Comparison of ENCODE assay signal across 1 cellular context in the genomic region with DNA sequence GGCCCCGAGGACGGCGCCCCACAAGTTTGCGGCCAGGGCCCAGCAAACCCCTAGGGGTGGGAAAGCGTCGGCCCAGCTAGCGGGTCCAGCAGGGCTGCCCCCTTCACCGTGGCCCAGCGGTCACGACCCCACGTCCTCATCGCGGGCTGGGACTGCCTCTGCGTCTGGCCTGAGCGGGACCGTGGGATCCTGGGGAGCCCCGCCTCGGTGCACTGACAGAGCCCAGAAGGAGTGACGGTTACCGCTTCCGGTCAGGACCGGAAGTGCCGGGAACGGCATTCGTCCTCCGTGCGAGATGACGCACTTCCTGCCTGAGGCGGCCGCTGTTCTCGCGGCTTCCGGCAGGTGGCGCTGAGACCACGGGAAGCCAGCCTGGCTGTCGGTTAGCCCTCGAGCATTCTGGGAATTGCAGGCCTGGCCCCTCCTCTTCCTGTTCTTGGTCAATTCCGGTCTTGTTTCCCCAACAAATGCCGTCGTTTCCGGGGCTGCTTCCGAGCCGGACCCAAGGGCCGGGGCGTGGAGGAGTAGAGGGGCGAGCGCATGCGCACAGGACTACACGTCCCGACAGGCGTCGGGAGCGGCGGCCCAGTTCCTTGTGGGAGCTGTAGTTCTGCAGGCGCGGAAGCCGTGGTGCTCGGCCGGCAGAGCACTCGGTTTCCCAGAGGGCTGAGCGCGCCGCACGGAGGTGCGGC.
TF ChIP-seq lines count a peak whose summit lies in the region.

A gene (plus strand): TSS at position 682 of the 692 bp plus-strand sequence. CDS start 1,884 bp downstream, outside the sequence.

TF ChIP-seq in HepG2, 621 proteins besides CTCF, POLR2A, EP300 and RAD21 (continued from another document and continues in another):
- TF ChIP-seq, protein P1, sequence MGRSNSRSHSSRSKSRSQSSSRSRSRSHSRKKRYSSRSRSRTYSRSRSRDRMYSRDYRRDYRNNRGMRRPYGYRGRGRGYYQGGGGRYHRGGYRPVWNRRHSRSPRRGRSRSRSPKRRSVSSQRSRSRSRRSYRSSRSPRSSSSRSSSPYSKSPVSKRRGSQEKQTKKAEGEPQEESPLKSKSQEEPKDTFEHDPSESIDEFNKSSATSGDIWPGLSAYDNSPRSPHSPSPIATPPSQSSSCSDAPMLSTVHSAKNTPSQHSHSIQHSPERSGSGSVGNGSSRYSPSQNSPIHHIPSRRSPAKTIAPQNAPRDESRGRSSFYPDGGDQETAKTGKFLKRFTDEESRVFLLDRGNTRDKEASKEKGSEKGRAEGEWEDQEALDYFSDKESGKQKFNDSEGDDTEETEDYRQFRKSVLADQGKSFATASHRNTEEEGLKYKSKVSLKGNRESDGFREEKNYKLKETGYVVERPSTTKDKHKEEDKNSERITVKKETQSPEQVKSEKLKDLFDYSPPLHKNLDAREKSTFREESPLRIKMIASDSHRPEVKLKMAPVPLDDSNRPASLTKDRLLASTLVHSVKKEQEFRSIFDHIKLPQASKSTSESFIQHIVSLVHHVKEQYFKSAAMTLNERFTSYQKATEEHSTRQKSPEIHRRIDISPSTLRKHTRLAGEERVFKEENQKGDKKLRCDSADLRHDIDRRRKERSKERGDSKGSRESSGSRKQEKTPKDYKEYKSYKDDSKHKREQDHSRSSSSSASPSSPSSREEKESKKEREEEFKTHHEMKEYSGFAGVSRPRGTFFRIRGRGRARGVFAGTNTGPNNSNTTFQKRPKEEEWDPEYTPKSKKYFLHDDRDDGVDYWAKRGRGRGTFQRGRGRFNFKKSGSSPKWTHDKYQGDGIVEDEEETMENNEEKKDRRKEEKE (IDR thresholded peaks at IDR 0.05), result no peak
- TF ChIP-seq SALL1 (CRISPR knock-in tag; IDR thresholded peaks at IDR 0.05) (peak; percentile 89), TCF7L2 (IDR thresholded peaks at IDR 0.05; ENCODE audit: low read depth, low read length) (no peak), KLF9 (CRISPR knock-in tag; IDR thresholded peaks at IDR 0.05; ENCODE audit: low read depth) (no peak; the same call in none of the 2 replicates), ZNF234 (CRISPR knock-in tag; conservative IDR thresholded peaks at IDR 0.05) (no peak), ZNF777 (CRISPR knock-in tag; IDR thresholded peaks at IDR 0.05) (no peak; the same call in 1 of the 2 replicates), ZNF33B (CRISPR knock-in tag; IDR thresholded peaks at IDR 0.05) (no peak), SIX1 (CRISPR knock-in tag; IDR thresholded peaks at IDR 0.05; ENCODE audit: borderline replicate concordance) (no peak), KDM3A (CRISPR knock-in tag; IDR thresholded peaks at IDR 0.05; ENCODE audit: low read depth) (no peak), ZNF143 (CRISPR knock-in tag; IDR thresholded peaks at IDR 0.05) (peak; percentile 96), ZNF790 (CRISPR knock-in tag; IDR thresholded peaks at IDR 0.05; ENCODE audit: borderline replicate concordance) (0 out of 2 replicates have a peak, but pooled peaks have one; percentile 77), ZNF510 (CRISPR knock-in tag; IDR thresholded peaks at IDR 0.05; ENCODE audit: low read depth) (no peak), ZFP36L2 (CRISPR knock-in tag; IDR thresholded peaks at IDR 0.05) (no peak), MYC (CRISPR knock-in tag; IDR thresholded peaks at IDR 0.05; ENCODE audit: borderline replicate concordance) (peak; percentile 46; the same call in 1 of the 2 replicates), ERF (CRISPR knock-in tag; IDR thresholded peaks at IDR 0.05) (peak; percentile 72), ARNT2 (CRISPR knock-in tag; IDR thresholded peaks at IDR 0.05; ENCODE audit: low read depth) (0 out of 2 replicates have a peak, but pooled peaks have one; percentile 41), KAT2B (IDR thresholded peaks at IDR 0.05; ENCODE audit: borderline replicate concordance, low read depth, low read length) (no peak), TAF15 (IDR thresholded peaks at IDR 0.05; ENCODE audit: low read depth, low read length, poor library complexity, severe bottlenecking) (no peak), ZNF546 (CRISPR knock-in tag; conservative IDR thresholded peaks at IDR 0.05) (peak; percentile 71; the same call in 1 of the 2 replicates), NONO (IDR thresholded peaks at IDR 0.05) (no peak), NONO (CRISPR knock-in tag; conservative IDR thresholded peaks at IDR 0.05) (peak; percentile 97), KLF11 (CRISPR knock-in tag; IDR thresholded peaks at IDR 0.05) (no peak), ZMYM3 (CRISPR knock-in tag; IDR thresholded peaks at IDR 0.05) (no peak; the same call in 1 of the 2 replicates), RFX1 (IDR thresholded peaks at IDR 0.05) (no peak), NCOA2 (CRISPR knock-in tag; IDR thresholded peaks at IDR 0.05) (peak; percentile 61), NPAS2 (CRISPR knock-in tag; IDR thresholded peaks at IDR 0.05; ENCODE audit: borderline replicate concordance) (no peak), MAZ (IDR thresholded peaks at IDR 0.05; ENCODE audit: borderline replicate concordance, low read depth, low read length) (peak; percentile 73; the same call in 1 of the 2 replicates), MAZ (CRISPR knock-in tag; IDR thresholded peaks at IDR 0.05; ENCODE audit: low read depth) (peak; percentile 96), RXRA (CRISPR knock-in tag; IDR thresholded peaks at IDR 0.05) (peak; percentile 77), ZNF557 (CRISPR knock-in tag; IDR thresholded peaks at IDR 0.05) (0 out of 2 replicates have a peak, but pooled peaks have one; percentile 45), ZNF354B (CRISPR knock-in tag; IDR thresholded peaks at IDR 0.05) (no peak), NFRKB (IDR thresholded peaks at IDR 0.05) (no peak)
- TF ChIP-seq, protein P2, sequence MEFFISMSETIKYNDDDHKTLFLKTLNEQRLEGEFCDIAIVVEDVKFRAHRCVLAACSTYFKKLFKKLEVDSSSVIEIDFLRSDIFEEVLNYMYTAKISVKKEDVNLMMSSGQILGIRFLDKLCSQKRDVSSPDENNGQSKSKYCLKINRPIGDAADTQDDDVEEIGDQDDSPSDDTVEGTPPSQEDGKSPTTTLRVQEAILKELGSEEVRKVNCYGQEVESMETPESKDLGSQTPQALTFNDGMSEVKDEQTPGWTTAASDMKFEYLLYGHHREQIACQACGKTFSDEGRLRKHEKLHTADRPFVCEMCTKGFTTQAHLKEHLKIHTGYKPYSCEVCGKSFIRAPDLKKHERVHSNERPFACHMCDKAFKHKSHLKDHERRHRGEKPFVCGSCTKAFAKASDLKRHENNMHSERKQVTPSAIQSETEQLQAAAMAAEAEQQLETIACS (CRISPR knock-in tag; IDR thresholded peaks at IDR 0.05), result no peak
- TF ChIP-seq, protein P3, sequence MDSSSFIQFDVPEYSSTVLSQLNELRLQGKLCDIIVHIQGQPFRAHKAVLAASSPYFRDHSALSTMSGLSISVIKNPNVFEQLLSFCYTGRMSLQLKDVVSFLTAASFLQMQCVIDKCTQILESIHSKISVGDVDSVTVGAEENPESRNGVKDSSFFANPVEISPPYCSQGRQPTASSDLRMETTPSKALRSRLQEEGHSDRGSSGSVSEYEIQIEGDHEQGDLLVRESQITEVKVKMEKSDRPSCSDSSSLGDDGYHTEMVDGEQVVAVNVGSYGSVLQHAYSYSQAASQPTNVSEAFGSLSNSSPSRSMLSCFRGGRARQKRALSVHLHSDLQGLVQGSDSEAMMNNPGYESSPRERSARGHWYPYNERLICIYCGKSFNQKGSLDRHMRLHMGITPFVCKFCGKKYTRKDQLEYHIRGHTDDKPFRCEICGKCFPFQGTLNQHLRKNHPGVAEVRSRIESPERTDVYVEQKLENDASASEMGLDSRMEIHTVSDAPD (CRISPR knock-in tag; IDR thresholded peaks at IDR 0.05), result no peak
- TF ChIP-seq, protein P4, sequence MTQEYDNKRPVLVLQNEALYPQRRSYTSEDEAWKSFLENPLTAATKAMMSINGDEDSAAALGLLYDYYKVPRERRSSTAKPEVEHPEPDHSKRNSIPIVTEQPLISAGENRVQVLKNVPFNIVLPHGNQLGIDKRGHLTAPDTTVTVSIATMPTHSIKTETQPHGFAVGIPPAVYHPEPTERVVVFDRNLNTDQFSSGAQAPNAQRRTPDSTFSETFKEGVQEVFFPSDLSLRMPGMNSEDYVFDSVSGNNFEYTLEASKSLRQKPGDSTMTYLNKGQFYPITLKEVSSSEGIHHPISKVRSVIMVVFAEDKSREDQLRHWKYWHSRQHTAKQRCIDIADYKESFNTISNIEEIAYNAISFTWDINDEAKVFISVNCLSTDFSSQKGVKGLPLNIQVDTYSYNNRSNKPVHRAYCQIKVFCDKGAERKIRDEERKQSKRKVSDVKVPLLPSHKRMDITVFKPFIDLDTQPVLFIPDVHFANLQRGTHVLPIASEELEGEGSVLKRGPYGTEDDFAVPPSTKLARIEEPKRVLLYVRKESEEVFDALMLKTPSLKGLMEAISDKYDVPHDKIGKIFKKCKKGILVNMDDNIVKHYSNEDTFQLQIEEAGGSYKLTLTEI (CRISPR knock-in tag; conservative IDR thresholded peaks at IDR 0.05), result no peak
- TF ChIP-seq, protein P5, sequence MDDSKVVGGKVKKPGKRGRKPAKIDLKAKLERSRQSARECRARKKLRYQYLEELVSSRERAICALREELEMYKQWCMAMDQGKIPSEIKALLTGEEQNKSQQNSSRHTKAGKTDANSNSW (CRISPR knock-in tag; IDR thresholded peaks at IDR 0.05; ENCODE audit: borderline replicate concordance), result 0 out of 2 replicates have a peak, but pooled peaks have one; percentile 50
- TF ChIP-seq, protein P6, sequence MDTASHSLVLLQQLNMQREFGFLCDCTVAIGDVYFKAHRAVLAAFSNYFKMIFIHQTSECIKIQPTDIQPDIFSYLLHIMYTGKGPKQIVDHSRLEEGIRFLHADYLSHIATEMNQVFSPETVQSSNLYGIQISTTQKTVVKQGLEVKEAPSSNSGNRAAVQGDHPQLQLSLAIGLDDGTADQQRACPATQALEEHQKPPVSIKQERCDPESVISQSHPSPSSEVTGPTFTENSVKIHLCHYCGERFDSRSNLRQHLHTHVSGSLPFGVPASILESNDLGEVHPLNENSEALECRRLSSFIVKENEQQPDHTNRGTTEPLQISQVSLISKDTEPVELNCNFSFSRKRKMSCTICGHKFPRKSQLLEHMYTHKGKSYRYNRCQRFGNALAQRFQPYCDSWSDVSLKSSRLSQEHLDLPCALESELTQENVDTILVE (CRISPR knock-in tag; IDR thresholded peaks at IDR 0.05), result peak; percentile 99
- TF ChIP-seq, protein P7, sequence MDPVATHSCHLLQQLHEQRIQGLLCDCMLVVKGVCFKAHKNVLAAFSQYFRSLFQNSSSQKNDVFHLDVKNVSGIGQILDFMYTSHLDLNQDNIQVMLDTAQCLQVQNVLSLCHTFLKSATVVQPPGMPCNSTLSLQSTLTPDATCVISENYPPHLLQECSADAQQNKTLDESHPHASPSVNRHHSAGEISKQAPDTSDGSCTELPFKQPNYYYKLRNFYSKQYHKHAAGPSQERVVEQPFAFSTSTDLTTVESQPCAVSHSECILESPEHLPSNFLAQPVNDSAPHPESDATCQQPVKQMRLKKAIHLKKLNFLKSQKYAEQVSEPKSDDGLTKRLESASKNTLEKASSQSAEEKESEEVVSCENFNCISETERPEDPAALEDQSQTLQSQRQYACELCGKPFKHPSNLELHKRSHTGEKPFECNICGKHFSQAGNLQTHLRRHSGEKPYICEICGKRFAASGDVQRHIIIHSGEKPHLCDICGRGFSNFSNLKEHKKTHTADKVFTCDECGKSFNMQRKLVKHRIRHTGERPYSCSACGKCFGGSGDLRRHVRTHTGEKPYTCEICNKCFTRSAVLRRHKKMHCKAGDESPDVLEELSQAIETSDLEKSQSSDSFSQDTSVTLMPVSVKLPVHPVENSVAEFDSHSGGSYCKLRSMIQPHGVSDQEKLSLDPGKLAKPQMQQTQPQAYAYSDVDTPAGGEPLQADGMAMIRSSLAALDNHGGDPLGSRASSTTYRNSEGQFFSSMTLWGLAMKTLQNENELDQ (CRISPR knock-in tag; IDR thresholded peaks at IDR 0.05; ENCODE audit: borderline replicate concordance), result no peak
- TF ChIP-seq, protein P8, sequence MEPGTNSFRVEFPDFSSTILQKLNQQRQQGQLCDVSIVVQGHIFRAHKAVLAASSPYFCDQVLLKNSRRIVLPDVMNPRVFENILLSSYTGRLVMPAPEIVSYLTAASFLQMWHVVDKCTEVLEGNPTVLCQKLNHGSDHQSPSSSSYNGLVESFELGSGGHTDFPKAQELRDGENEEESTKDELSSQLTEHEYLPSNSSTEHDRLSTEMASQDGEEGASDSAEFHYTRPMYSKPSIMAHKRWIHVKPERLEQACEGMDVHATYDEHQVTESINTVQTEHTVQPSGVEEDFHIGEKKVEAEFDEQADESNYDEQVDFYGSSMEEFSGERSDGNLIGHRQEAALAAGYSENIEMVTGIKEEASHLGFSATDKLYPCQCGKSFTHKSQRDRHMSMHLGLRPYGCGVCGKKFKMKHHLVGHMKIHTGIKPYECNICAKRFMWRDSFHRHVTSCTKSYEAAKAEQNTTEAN (CRISPR knock-in tag; conservative IDR thresholded peaks at IDR 0.05), result no peak
- TF ChIP-seq, protein P9, sequence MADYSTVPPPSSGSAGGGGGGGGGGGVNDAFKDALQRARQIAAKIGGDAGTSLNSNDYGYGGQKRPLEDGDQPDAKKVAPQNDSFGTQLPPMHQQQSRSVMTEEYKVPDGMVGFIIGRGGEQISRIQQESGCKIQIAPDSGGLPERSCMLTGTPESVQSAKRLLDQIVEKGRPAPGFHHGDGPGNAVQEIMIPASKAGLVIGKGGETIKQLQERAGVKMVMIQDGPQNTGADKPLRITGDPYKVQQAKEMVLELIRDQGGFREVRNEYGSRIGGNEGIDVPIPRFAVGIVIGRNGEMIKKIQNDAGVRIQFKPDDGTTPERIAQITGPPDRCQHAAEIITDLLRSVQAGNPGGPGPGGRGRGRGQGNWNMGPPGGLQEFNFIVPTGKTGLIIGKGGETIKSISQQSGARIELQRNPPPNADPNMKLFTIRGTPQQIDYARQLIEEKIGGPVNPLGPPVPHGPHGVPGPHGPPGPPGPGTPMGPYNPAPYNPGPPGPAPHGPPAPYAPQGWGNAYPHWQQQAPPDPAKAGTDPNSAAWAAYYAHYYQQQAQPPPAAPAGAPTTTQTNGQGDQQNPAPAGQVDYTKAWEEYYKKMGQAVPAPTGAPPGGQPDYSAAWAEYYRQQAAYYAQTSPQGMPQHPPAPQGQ (CRISPR knock-in tag; IDR thresholded peaks at IDR 0.05; ENCODE audit: borderline replicate concordance), result 0 out of 2 replicates have a peak, but pooled peaks have one; percentile 14
- TF ChIP-seq, protein P10, sequence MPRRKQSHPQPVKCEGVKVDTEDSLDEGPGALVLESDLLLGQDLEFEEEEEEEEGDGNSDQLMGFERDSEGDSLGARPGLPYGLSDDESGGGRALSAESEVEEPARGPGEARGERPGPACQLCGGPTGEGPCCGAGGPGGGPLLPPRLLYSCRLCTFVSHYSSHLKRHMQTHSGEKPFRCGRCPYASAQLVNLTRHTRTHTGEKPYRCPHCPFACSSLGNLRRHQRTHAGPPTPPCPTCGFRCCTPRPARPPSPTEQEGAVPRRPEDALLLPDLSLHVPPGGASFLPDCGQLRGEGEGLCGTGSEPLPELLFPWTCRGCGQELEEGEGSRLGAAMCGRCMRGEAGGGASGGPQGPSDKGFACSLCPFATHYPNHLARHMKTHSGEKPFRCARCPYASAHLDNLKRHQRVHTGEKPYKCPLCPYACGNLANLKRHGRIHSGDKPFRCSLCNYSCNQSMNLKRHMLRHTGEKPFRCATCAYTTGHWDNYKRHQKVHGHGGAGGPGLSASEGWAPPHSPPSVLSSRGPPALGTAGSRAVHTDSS (CRISPR knock-in tag; conservative IDR thresholded peaks at IDR 0.05), result peak; percentile 96; the same call in 1 of the 2 replicates
- TF ChIP-seq, protein P11, sequence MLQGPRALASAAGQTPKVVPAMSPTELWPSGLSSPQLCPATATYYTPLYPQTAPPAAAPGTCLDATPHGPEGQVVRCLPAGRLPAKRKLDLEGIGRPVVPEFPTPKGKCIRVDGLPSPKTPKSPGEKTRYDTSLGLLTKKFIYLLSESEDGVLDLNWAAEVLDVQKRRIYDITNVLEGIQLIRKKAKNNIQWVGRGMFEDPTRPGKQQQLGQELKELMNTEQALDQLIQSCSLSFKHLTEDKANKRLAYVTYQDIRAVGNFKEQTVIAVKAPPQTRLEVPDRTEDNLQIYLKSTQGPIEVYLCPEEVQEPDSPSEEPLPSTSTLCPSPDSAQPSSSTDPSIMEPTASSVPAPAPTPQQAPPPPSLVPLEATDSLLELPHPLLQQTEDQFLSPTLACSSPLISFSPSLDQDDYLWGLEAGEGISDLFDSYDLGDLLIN (CRISPR knock-in tag; IDR thresholded peaks at IDR 0.05; ENCODE audit: borderline replicate concordance), result 0 out of 2 replicates have a peak, but pooled peaks have one; percentile 20
